18 cellular contexts compared by ENCODE assay signal in genomic region chr12:26539131-26539530, GRCh38.
A peak's percentile ranks its signal among the peaks of the same experiment; 100 is the strongest.
DNase-seq lines count a peak whose midpoint lies in the region; ATAC-seq, FAIRE-seq and TF ChIP-seq lines count a peak whose summit lies in the region.
"Had no signal": no experiment of that assay in that cellular context is flagged by ENCODE, and none has a peak within 500 bp of the region (broad histone marks: within the 10 kb centered on the region; RNA-seq: fewer than 3 reads in every experiment).

No MANE protein-coding gene starts in this region.

- H3K4me3 ChIP-seq in mucosa of descending colon (no peak overlapping the region), transverse colon (no peak overlapping the region)
- H3K4me3 ChIP-seq: A549, BLaER1, GM12878, HAP-1 had no signal

- no peak for TF ChIP-seq EP300 in transverse colon (IDR thresholded peaks at IDR 0.05; ENCODE audit: low read depth)

- peak overlapping the region; percentile 0 for H3K27ac Mint-ChIP-seq in activated T-cell treated with anti-CD3 and anti-CD28 coated beads, Interleukin-2, amount 50 U/mL, for 72 hours
- no peak overlapping the region for H3K27ac Mint-ChIP-seq in activated T-cell treated with anti-CD3 and anti-CD28 coated beads, Interleukin-2, amount 50 U/mL, for 24 hours
- H3K27ac Mint-ChIP-seq: CD4-positive, alpha-beta memory T cell had no signal

- no peaks in the 10 kb centered on the region for H3K27me3 Mint-ChIP-seq in activated T-cell treated with anti-CD3 and anti-CD28 coated beads, Interleukin-2, amount 50 U/mL, for 72 hours (ENCODE audit: low read depth)
- no peaks in the 10 kb centered on the region for H3K27me3 Mint-ChIP-seq in activated T-cell treated with anti-CD3 and anti-CD28 coated beads, Interleukin-2, amount 50 U/mL, for 24 hours
- H3K27me3 Mint-ChIP-seq: CD4-positive, alpha-beta memory T cell had no signal

- intact Hi-C loops in left colon (cut with DNase I, micrococcal nuclease) = no loop called here
- intact Hi-C loops in mucosa of descending colon (cut with DNase I, micrococcal nuclease) = no loop called here
- intact Hi-C loops in transverse colon (cut with DNase I; ENCODE audit: low total_unique reads) = no loop called here

- H3K4me1 Mint-ChIP-seq in activated T-cell treated with anti-CD3 and anti-CD28 coated beads, Interleukin-2, amount 50 U/mL, for 72 hours (ENCODE audit: low read depth) = no peaks in the 10 kb centered on the region
- no peaks in the 10 kb centered on the region for H3K4me1 Mint-ChIP-seq in activated T-cell treated with anti-CD3 and anti-CD28 coated beads, Interleukin-2, amount 50 U/mL, for 24 hours (ENCODE audit: low read depth)
- H3K4me1 Mint-ChIP-seq: CD14-positive monocyte; CD4-positive, alpha-beta memory T cell had no signal

- no peak for FAIRE-seq in GM19239 (lab: Jason Lieb, UNC)
- FAIRE-seq: A549, GM12878, H1 had no signal

- no peak overlapping the region for H3K4me3 Mint-ChIP-seq in activated T-cell treated with anti-CD3 and anti-CD28 coated beads, Interleukin-2, amount 50 U/mL, for 72 hours
- H3K4me3 Mint-ChIP-seq in activated T-cell treated with anti-CD3 and anti-CD28 coated beads, Interleukin-2, amount 50 U/mL, for 24 hours = no peak overlapping the region
- H3K4me3 Mint-ChIP-seq: CD14-positive monocyte; CD4-positive, alpha-beta memory T cell had no signal

- H3K9me3 ChIP-seq in mucosa of descending colon (no peaks in the 10 kb centered on the region), transverse colon (no peaks in the 10 kb centered on the region)
- H3K9me3 ChIP-seq: A549, BLaER1, HAP-1 had no signal

- no peak for ATAC-seq in activated T-cell treated with anti-CD3 and anti-CD28 coated beads, Interleukin-2, amount 50 U/mL, for 72 hours (replicated peaks in 1 of 2)
- peak; percentile 99 for ATAC-seq in left colon
- ATAC-seq in mucosa of descending colon = peak; percentile 88
- ATAC-seq: A549, GM12878 had no signal

- peaks cover 0 to 6% of the 10 kb centered on the region in 2 donors for H3K36me3 Mint-ChIP-seq in activated T-cell treated with anti-CD3 and anti-CD28 coated beads, Interleukin-2, amount 50 U/mL, for 72 hours (ENCODE audit: insufficient read depth in 2 of 2)
- H3K36me3 Mint-ChIP-seq in activated T-cell treated with anti-CD3 and anti-CD28 coated beads, Interleukin-2, amount 50 U/mL, for 24 hours (ENCODE audit: low read depth) = peaks cover 54% of the 10 kb centered on the region

- no peak for DNase-seq in activated T-cell treated with anti-CD3 and anti-CD28 coated beads, Interleukin-2, amount 50 U/mL, for 72 hours
- no peak for DNase-seq in activated T-cell treated with anti-CD3 and anti-CD28 coated beads, Interleukin-2, amount 50 U/mL, for 24 hours
- DNase-seq in left colon (peak in 1 of 2 donors; percentile 28), mucosa of descending colon (peak in 1 of 3 donors; percentile 46), transverse colon (peak; percentile 15), G401 (ENCODE audit: low spot score) (no peak), GM19239 (ENCODE audit: insufficient read length, low spot score) (no peak), germinal center (ENCODE audit: low spot score) (no peak)
- DNase-seq: AML-193; CD4-positive, alpha-beta memory T cell; DMS79 treated with DMSO at 0.1 percent for 48 hours had no signal

- peak overlapping the region in 1 of 4 donors; percentile 34 for H3K27ac ChIP-seq in transverse colon
- H3K27ac ChIP-seq: 22Rv1, A549, BLaER1 had no signal

- TF ChIP-seq CTCF in mucosa of descending colon (IDR thresholded peaks at IDR 0.05) (no peak), transverse colon (IDR thresholded peaks at IDR 0.05) (no peak)

- no peaks in the 10 kb centered on the region for H3K27me3 ChIP-seq in transverse colon
- H3K27me3 ChIP-seq: BLaER1 had no signal

- in situ Hi-C loops in transverse colon (cut with MboI; ENCODE audit: low pct_ligation_motif_present in 1 of 4, low pct_unique_long_range_greater_than_20kb in 1 of 4, low sequenced_read_pairs in 3 of 4) = no loop called here
- in situ Hi-C loops in G401 (cut with HindIII; ENCODE audit: low sequenced_read_pairs) = no loop called here

- H3K4me1 ChIP-seq in mucosa of descending colon (ENCODE audit: low read depth) (peaks cover 5% of the 10 kb centered on the region), transverse colon (no peaks in the 10 kb centered on the region)
- H3K4me1 ChIP-seq: A549, BLaER1, HAP-1 had no signal

- no peaks in the 10 kb centered on the region for H3K36me3 ChIP-seq in mucosa of descending colon (ENCODE audit: low read depth)
- H3K36me3 ChIP-seq in transverse colon = no peaks in the 10 kb centered on the region
- H3K36me3 ChIP-seq: BLaER1, HAP-1 had no signal

- no peak for TF ChIP-seq POLR2A in transverse colon (IDR thresholded peaks at IDR 0.05)

- no peaks in the 10 kb centered on the region for H3K9me3 Mint-ChIP-seq in activated T-cell treated with anti-CD3 and anti-CD28 coated beads, Interleukin-2, amount 50 U/mL, for 72 hours
- no peaks in the 10 kb centered on the region for H3K9me3 Mint-ChIP-seq in activated T-cell treated with anti-CD3 and anti-CD28 coated beads, Interleukin-2, amount 50 U/mL, for 24 hours
- H3K9me3 Mint-ChIP-seq: CD4-positive, alpha-beta memory T cell had no signal

- 72 to 86% methylated on average over 3 to 4 of the region's 4 CpGs for WGBS in transverse colon (ENCODE audit: low coverage in 1 of 2), 2 donors

Comparison
In these comparisons a context has a peak if more than half of its experiments do, and no peak if none do; other contexts are left out.
1. ATAC-seq: peak in left colon (single experiment) and mucosa of descending colon (single experiment); none in activated T-cell treated with anti-CD3 and anti-CD28 coated beads, Interleukin-2, amount 50 U/mL, for 72 hours (0 of 2).